In genomic region chr4:125666635-125667034, GRCh38 we compare ENCODE assay signal across 15 cellular contexts.
"Had no signal": no experiment of that assay in that cellular context is flagged by ENCODE, and none has a peak within 500 bp of the region (broad histone marks: within the 10 kb centered on the region; RNA-seq: fewer than 3 reads in every experiment).

No MANE protein-coding gene starts in this region.

- ATAC-seq: activated CD8-positive, alpha-beta T cell treated with anti-CD3 and anti-CD28 coated beads for 36 hours; activated T-helper 17 cell treated with anti-CD3 and anti-CD28 coated beads, Interleukin-2, amount 50 U/mL, for 72 hours; gastrocnemius medialis; stimulated activated naive B cell treated with anti-CD40 and anti-IgM and Interleukin-4, amounts not matched to agents 10 μg/mL and 1 μg/mL and 100 μg/mL, for 72 hours had no signal

- H3K36me3 ChIP-seq: colonic mucosa, gastrocnemius medialis had no signal

- H3K4me3 ChIP-seq: colonic mucosa, gastrocnemius medialis had no signal

- H3K4me1 ChIP-seq: colonic mucosa, gastrocnemius medialis had no signal

- H3K27me3 ChIP-seq: colonic mucosa, gastrocnemius medialis had no signal

- H3K9me3 ChIP-seq: colonic mucosa, gastrocnemius medialis had no signal

- H3K27ac ChIP-seq: colonic mucosa, gastrocnemius medialis had no signal

- DNase-seq: activated CD4-positive, alpha-beta T cell treated with anti-CD3 and anti-CD28 coated beads, Interleukin-2, amount 10 ng/mL, durations not matched to agents 24 days and 14 days; activated CD8-positive, alpha-beta T cell treated with anti-CD3 and anti-CD28 coated beads for 36 hours; activated naive CD4-positive, alpha-beta T cell treated with Interleukin-2 at 50 U/mL for 16 hours; activated naive CD8-positive, alpha-beta T cell treated with anti-CD3 and anti-CD28 coated beads, Interleukin-2, amount 10 ng/mL, durations not matched to agents 7 days and 5 days; activated T-cell treated with anti-CD3 and anti-CD28 coated beads, Interleukin-2, amount 50 U/mL, for 1 hour; colonic mucosa; endodermal cell; erythroblast; gastrocnemius medialis; head of caudate nucleus; midbrain; nucleus accumbens; stimulated activated naive B cell treated with anti-CD40 and anti-IgM and Interleukin-4, amounts not matched to agents 10 μg/mL and 1 μg/mL and 100 μg/mL, for 72 hours; T1000 had no signal
